13 cellular contexts compared by ENCODE assay signal in genomic region chr9:4887556-4887955, GRCh38.
DNase-seq lines count a peak whose midpoint lies in the region; ATAC-seq and TF ChIP-seq lines count a peak whose summit lies in the region.
"Had no signal": no experiment of that assay in that cellular context is flagged by ENCODE, and none has a peak within 500 bp of the region (broad histone marks: within the 10 kb centered on the region; RNA-seq: fewer than 3 reads in every experiment).

No MANE protein-coding gene starts in this region.

- peaks cover 5% of the 10 kb centered on the region for H3K36me3 Mint-ChIP-seq in brain
- H3K36me3 Mint-ChIP-seq in CD8-positive, alpha-beta T cell, result peaks cover 19% of the 10 kb centered on the region
- H3K36me3 Mint-ChIP-seq: CD14-positive monocyte had no signal

- intact Hi-C loops in lower lobe of right lung (cut with DNase I), result no loop called here
- intact Hi-C loops in CD8-positive, alpha-beta T cell (cut with DNase I, micrococcal nuclease), result no loop called here

- TF ChIP-seq CTCF in AG10803 (conservative IDR thresholded peaks at IDR 0.05; ENCODE audit: low read length), result no peak
- no peak for TF ChIP-seq CTCF in brain (conservative IDR thresholded peaks at IDR 0.05)
- no peak for TF ChIP-seq CTCF in lower lobe of right lung (IDR thresholded peaks at IDR 0.05)
- no peak for TF ChIP-seq CTCF in smooth muscle cell (IDR thresholded peaks at IDR 0.05; ENCODE audit: borderline replicate concordance, insufficient read depth, poor library complexity, severe bottlenecking)
- TF ChIP-seq CTCF in CD8-positive, alpha-beta T cell (IDR thresholded peaks at IDR 0.05), result no peak

- POLR2A ChIA-PET in CD8-positive, alpha-beta T cell (lab: Charles Lee), result no interaction called here

- 56% methylated on average over 4 of the region's 4 CpGs for WGBS in smooth muscle cell (ENCODE audit: low lambda C conversion rate)

- H3K27ac ChIP-seq in lower lobe of right lung (no peak overlapping the region), smooth muscle cell (ENCODE audit: low read depth) (no peak overlapping the region)
- no peak overlapping the region for H3K27ac ChIP-seq in CD8-positive, alpha-beta T cell (ENCODE audit: low read depth, low read length)

- H3F3A ChIP-seq in smooth muscle cell (ENCODE audit: low read depth), result no peaks in the 10 kb centered on the region

- no peak overlapping the region for H2AFZ ChIP-seq in smooth muscle cell (ENCODE audit: low read depth)

- peak overlapping the region; percentile 1 to 77 (median 52) for H3K27ac Mint-ChIP-seq in brain
- no peak overlapping the region for H3K27ac Mint-ChIP-seq in CD8-positive, alpha-beta T cell
- H3K27ac Mint-ChIP-seq: CD14-positive monocyte; T-helper 1 cell treated with Interleukin-12 subunit alpha and Interleukin-12 subunit beta and Interleukin-4 antibody, amounts not matched to agents 30 μg/mL and 1 μg/mL, for 36 hours had no signal

- H3K9me3 ChIP-seq in lower lobe of right lung (no peaks in the 10 kb centered on the region), smooth muscle cell (replicated peaks; ENCODE audit: low read depth) (no peaks in the 10 kb centered on the region)
- H3K9me3 ChIP-seq in CD8-positive, alpha-beta T cell (ENCODE audit: low read length), result no peaks in the 10 kb centered on the region

- no peaks in the 10 kb centered on the region for H4K20me1 ChIP-seq in smooth muscle cell (ENCODE audit: low read depth)

- peaks cover 25% of the 10 kb centered on the region for H3K4me1 Mint-ChIP-seq in brain
- H3K4me1 Mint-ChIP-seq in CD8-positive, alpha-beta T cell (ENCODE audit: low read depth), result no peaks in the 10 kb centered on the region
- H3K4me1 Mint-ChIP-seq: CD14-positive monocyte had no signal

- no peak overlapping the region for H3K9ac ChIP-seq in smooth muscle cell (ENCODE audit: low read depth)

- H3K36me3 ChIP-seq in lower lobe of right lung (no peaks in the 10 kb centered on the region), smooth muscle cell (ENCODE audit: low read depth) (no peaks in the 10 kb centered on the region)
- no peaks in the 10 kb centered on the region for H3K36me3 ChIP-seq in CD8-positive, alpha-beta T cell (ENCODE audit: insufficient read depth, low read length)

- H3K4me3 ChIP-seq in AG10803 (ENCODE audit: low read length) (no peak overlapping the region), lower lobe of right lung (no peak overlapping the region), smooth muscle cell (no peak overlapping the region)
- H3K4me3 ChIP-seq in CD8-positive, alpha-beta T cell (ENCODE audit: low read depth, low read length), result no peak overlapping the region

- DNase-seq in AG10803 (ENCODE audit: low read depth) (peak; percentile 80), M059J (ENCODE audit: low read depth) (peak; percentile 56), lower lobe of right lung (peak; percentile 57), smooth muscle cell (lab: John Stamatoyannopoulos, UW; ENCODE audit: unreplicated experiment) (no peak)
- DNase-seq in CD8-positive, alpha-beta T cell, result no peak
- DNase-seq: erythroblast, left colon, NCI-H510A had no signal

- H3K27me3 Mint-ChIP-seq in brain, result no peaks in the 10 kb centered on the region
- no peaks in the 10 kb centered on the region for H3K27me3 Mint-ChIP-seq in CD8-positive, alpha-beta T cell (ENCODE audit: low read depth)

- no peak overlapping the region for H3K4me2 ChIP-seq in smooth muscle cell

- no peaks in the 10 kb centered on the region for H3K79me2 ChIP-seq in smooth muscle cell (ENCODE audit: low read depth)

- no peaks in the 10 kb centered on the region for H3K9me3 Mint-ChIP-seq in brain
- H3K9me3 Mint-ChIP-seq in CD8-positive, alpha-beta T cell, result no peaks in the 10 kb centered on the region

- peaks cover 11% of the 10 kb centered on the region for H3K4me1 ChIP-seq in lower lobe of right lung
- H3K4me1 ChIP-seq in smooth muscle cell (ENCODE audit: low read depth), result peaks cover 13% of the 10 kb centered on the region
- no peaks in the 10 kb centered on the region for H3K4me1 ChIP-seq in CD8-positive, alpha-beta T cell (ENCODE audit: insufficient read depth, low read length)

- ATAC-seq in lower lobe of right lung, result peak; percentile 85 to 91
- ATAC-seq in HG02938 (IDR thresholded peaks at IDR 0.05; ENCODE audit: unreplicated experiment), result no peak
- no peak for ATAC-seq in CD8-positive, alpha-beta T cell
- ATAC-seq in GM21529 (IDR thresholded peaks at IDR 0.05; ENCODE audit: unreplicated experiment), result no peak
- ATAC-seq: left colon had no signal

- H3K27me3 ChIP-seq in lower lobe of right lung (ENCODE audit: low read depth) (no peaks in the 10 kb centered on the region), smooth muscle cell (ENCODE audit: low read depth) (no peaks in the 10 kb centered on the region)
- H3K27me3 ChIP-seq in CD8-positive, alpha-beta T cell (ENCODE audit: insufficient read depth, low read length), result no peaks in the 10 kb centered on the region

- CTCF ChIA-PET in CD8-positive, alpha-beta T cell (lab: Charles Lee), result interaction anchor here (1.2 kb wide), 1 partner anchor 128 kb away, joined by 4 read pairs; no protein-coding TSS in a partner anchor

- peak overlapping the region in 2 of 5 experiments; percentile 16 to 33 for H3K4me3 Mint-ChIP-seq in brain
- no peak overlapping the region for H3K4me3 Mint-ChIP-seq in CD8-positive, alpha-beta T cell
- H3K4me3 Mint-ChIP-seq: CD14-positive monocyte; T-helper 1 cell treated with Interleukin-12 subunit alpha and Interleukin-12 subunit beta and Interleukin-4 antibody, amounts not matched to agents 30 μg/mL and 1 μg/mL, for 36 hours had no signal

Comparison
In these comparisons a context has a peak if more than half of its experiments do, and no peak if none do; other contexts are left out.
1. DNase-seq: peak in AG10803 (single experiment), M059J (single experiment) and lower lobe of right lung (single experiment); none in smooth muscle cell (single experiment) and CD8-positive, alpha-beta T cell (0 of 7).
2. ATAC-seq: peak in lower lobe of right lung (2 of 2); none in HG02938 (single experiment), CD8-positive, alpha-beta T cell (single experiment) and GM21529 (single experiment).